ENCODE assay signal across 10 cellular contexts in the genomic region with DNA sequence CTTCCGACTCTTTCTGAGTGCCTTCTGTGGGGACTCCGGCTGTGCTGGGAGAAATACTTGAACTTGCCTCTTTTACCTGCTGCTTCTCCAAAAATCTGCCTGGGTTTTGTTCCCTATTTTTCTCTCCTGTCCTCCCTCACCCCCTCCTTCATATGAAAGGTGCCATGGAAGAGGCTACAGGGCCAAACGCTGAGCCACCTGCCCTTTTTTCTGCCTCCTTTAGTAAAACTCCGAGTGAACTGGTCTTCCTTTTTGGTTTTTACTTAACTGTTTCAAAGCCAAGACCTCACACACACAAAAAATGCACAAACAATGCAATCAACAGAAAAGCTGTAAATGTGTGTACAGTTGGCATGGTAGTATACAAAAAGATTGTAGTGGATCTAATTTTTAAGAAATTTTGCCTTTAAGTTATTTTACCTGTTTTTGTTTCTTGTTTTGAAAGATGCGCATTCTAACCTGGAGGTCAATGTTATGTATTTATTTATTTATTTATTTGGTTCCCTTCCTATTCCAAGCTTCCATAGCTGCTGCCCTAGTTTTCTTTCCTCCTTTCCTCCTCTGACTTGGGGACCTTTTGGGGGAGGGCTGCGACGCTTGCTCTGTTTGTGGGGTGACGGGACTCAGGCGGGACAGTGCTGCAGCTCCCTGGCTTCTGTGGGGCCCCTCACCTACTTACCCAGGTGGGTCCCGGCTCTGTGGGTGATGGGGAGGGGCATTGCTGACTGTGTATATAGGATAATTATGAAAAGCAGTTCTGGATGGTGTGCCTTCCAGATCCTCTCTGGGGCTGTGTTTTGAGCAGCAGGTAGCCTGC. TPM values are rescaled to one million over a fixed set of nuclear protein-coding genes. Genes with fewer than 3 reads are reported as not detected.
A peak's percentile ranks its signal among the peaks of the same experiment; 100 is the strongest.
DNase-seq lines count a peak whose midpoint lies in the region; ATAC-seq and TF ChIP-seq lines count a peak whose summit lies in the region.
"Had no signal": no experiment of that assay in that cellular context is flagged by ENCODE, and none has a peak within 500 bp of the region (broad histone marks: within the 10 kb centered on the region; RNA-seq: fewer than 3 reads in every experiment).

No MANE protein-coding gene starts in this region.

- POLR2A ChIA-PET in CD4-positive, alpha-beta T cell (lab: Charles Lee) = interaction anchor here (1.0 to 8.3 kb wide), 6 partner anchors 13 to 153 kb away, joined by 3 to 164 read pairs (median 11); no protein-coding TSS in a partner anchor

- H3K27ac ChIP-seq in CD4-positive, alpha-beta T cell (ENCODE audit: low read depth, low read length) = peak overlapping the region; percentile 81
- H3K27ac ChIP-seq in OCI-LY1 (ENCODE audit: low read depth, low read length, poor library complexity, severe bottlenecking) = peak overlapping the region; percentile 93
- no peak overlapping the region for H3K27ac ChIP-seq in mammary epithelial cell (ENCODE audit: insufficient read depth, low read depth, low read length)

- H3K27ac Mint-ChIP-seq in CD4-positive, alpha-beta T cell = peak overlapping the region; percentile 95
- peak overlapping the region; percentile 95 to 99 for H3K27ac Mint-ChIP-seq in natural killer cell

- H3K4me3 Mint-ChIP-seq in CD4-positive, alpha-beta T cell = peak overlapping the region; percentile 95
- peak overlapping the region; percentile 99 for H3K4me3 Mint-ChIP-seq in natural killer cell

- H2AFZ ChIP-seq in OCI-LY1 (ENCODE audit: low read length) = no peak overlapping the region
- H2AFZ ChIP-seq in mammary epithelial cell (ENCODE audit: low read depth, low read length) = no peak overlapping the region

- in situ Hi-C loops in mammary epithelial cell (cut with MboI; ENCODE audit: low sequenced_read_pairs in 2 of 2) = loop anchor here (5.0 to 10.0 kb wide), 2 partner anchors 122 to 150 kb away; no protein-coding TSS in a partner anchor

- H3K9me2 ChIP-seq in OCI-LY1 (ENCODE audit: low read depth, low read length) = no peaks in the 10 kb centered on the region

- TSS peak; percentile 0 for BruUV-seq in mammary epithelial cell (replicated peaks; lab: Mats Ljungman, UMichigan)

- H3F3A ChIP-seq in OCI-LY1 (ENCODE audit: insufficient read depth, low read length) = peaks cover 32% of the 10 kb centered on the region

- H3K4me3 ChIP-seq in OCI-LY1 (ENCODE audit: low read depth, low read length, poor library complexity, severe bottlenecking) (peak overlapping the region; percentile 89), mammary epithelial cell (replicated peaks in 1 of 3; ENCODE audit: insufficient read depth in 1 of 3, low read depth in 2 of 3, low read length in 3 of 3) (no peak overlapping the region)

- CTCF ChIA-PET in CD4-positive, alpha-beta T cell (lab: Charles Lee) = interaction anchor here (1.8 to 8.8 kb wide), 4 partner anchors 34 to 156 kb away, joined by 5 to 117 read pairs (median 14); no protein-coding TSS in a partner anchor
- CTCF ChIA-PET in mammary epithelial cell (lab: Charles Lee; ENCODE audit: low non-redundant PET) = no interaction called here

- no peak for ATAC-seq in CD4-positive, alpha-beta T cell (ENCODE audit: poor library complexity)
- no peak for ATAC-seq in natural killer cell

- dilution Hi-C loops in mammary epithelial cell (cut with HindIII; ENCODE audit: low sequenced_read_pairs) = loop anchor here (5.0 kb wide), 3 partner anchors 57 to 157 kb away; no protein-coding TSS in a partner anchor

- peaks cover 59% of the 10 kb centered on the region for H3K36me3 Mint-ChIP-seq in CD4-positive, alpha-beta T cell (ENCODE audit: low read depth)
- peaks cover 33% of the 10 kb centered on the region for H3K36me3 Mint-ChIP-seq in natural killer cell

- H4K20me1 ChIP-seq in OCI-LY1 (ENCODE audit: insufficient read depth, low read length) = peaks cover 3% of the 10 kb centered on the region
- no peaks in the 10 kb centered on the region for H4K20me1 ChIP-seq in mammary epithelial cell (ENCODE audit: insufficient read depth, low read length)

- H3K4me1 ChIP-seq in OCI-LY1 (ENCODE audit: insufficient read depth, low read length, severe bottlenecking) (peaks cover 44% of the 10 kb centered on the region), mammary epithelial cell (ENCODE audit: insufficient read depth, low read length) (peaks cover 14% of the 10 kb centered on the region)

- H3K9me3 ChIP-seq in CD4-positive, alpha-beta T cell (ENCODE audit: control insufficient read depth, low read length) = no peaks in the 10 kb centered on the region
- H3K9me3 ChIP-seq in OCI-LY1 (ENCODE audit: low read length) (no peaks in the 10 kb centered on the region), mammary epithelial cell (replicated peaks; ENCODE audit: insufficient read depth, low read length) (no peaks in the 10 kb centered on the region)

- H3K4me2 ChIP-seq in OCI-LY1 (ENCODE audit: low read length) = peak overlapping the region; percentile 82; the same call in 1 of the 2 replicates
- no peak overlapping the region for H3K4me2 ChIP-seq in mammary epithelial cell (ENCODE audit: insufficient read depth, low read depth, low read length)

- H3K9me3 Mint-ChIP-seq in CD4-positive, alpha-beta T cell = no peaks in the 10 kb centered on the region
- no peaks in the 10 kb centered on the region for H3K9me3 Mint-ChIP-seq in natural killer cell

- H3K36me3 ChIP-seq in OCI-LY1 (ENCODE audit: insufficient read depth, low read length) (peaks cover 59% of the 10 kb centered on the region), mammary epithelial cell (ENCODE audit: insufficient read depth, low read length) (peaks cover 16% of the 10 kb centered on the region)

- intact Hi-C loops in CD4-positive, alpha-beta T cell (cut with DNase I, micrococcal nuclease) = loop anchor here in 1 of 2 experiments (5.0 kb wide), 2 partner anchors 72 to 287 kb away; a partner anchor contains a TSS
- intact Hi-C loops in mammary epithelial cell (cut with micrococcal nuclease) (loop anchor here (10.0 kb wide), 1 partner anchor 410 kb away; no protein-coding TSS in a partner anchor), natural killer cell (cut with micrococcal nuclease) (loop anchor here (1.0 to 10.0 kb wide), 3 partner anchors 9 to 580 kb away; a partner anchor contains a TSS)

- no peaks in the 10 kb centered on the region for H3K27me3 ChIP-seq in CD4-positive, alpha-beta T cell (ENCODE audit: control insufficient read depth, insufficient read depth, low read length)
- no peaks in the 10 kb centered on the region for H3K27me3 ChIP-seq in OCI-LY1 (ENCODE audit: insufficient read depth, low read length)
- H3K27me3 ChIP-seq in mammary epithelial cell (ENCODE audit: insufficient read depth, low read length) = no peaks in the 10 kb centered on the region

- H3K27me3 Mint-ChIP-seq in CD4-positive, alpha-beta T cell = no peaks in the 10 kb centered on the region
- H3K27me3 Mint-ChIP-seq in natural killer cell (ENCODE audit: low read depth in 2 of 2) = no peaks in the 10 kb centered on the region

- DNase-seq in CD4-positive, alpha-beta T cell = no peak
- DNase-seq in mammary epithelial cell (no peak), natural killer cell (no peak), hepatic stellate cell (ENCODE audit: low spot score) (no peak), OCI-M2 (lab: John Stamatoyannopoulos, UW; ENCODE audit: unreplicated experiment) (no peak), RPMI8226 (no peak), midbrain (lab: John Stamatoyannopoulos, UW) (no peak)
- DNase-seq: activated CD4-positive, CD25-positive, alpha-beta regulatory T cell; aorta had no signal

- peaks cover 61% of the 10 kb centered on the region for H3K4me1 Mint-ChIP-seq in CD4-positive, alpha-beta T cell (ENCODE audit: low read depth)
- peaks cover 64 to 66% of the 10 kb centered on the region in 2 donors for H3K4me1 Mint-ChIP-seq in natural killer cell

- TF ChIP-seq CTCF in CD4-positive, alpha-beta T cell (IDR thresholded peaks at IDR 0.05) = no peak
- TF ChIP-seq CTCF in OCI-LY1 (IDR thresholded peaks at IDR 0.05; ENCODE audit: low read length) (no peak), mammary epithelial cell (conservative IDR thresholded peaks at IDR 0.05 in 1 of 2, IDR thresholded peaks at IDR 0.05 in 1 of 2; ENCODE audit: extremely low read depth in 1 of 2, insufficient read depth in 1 of 2, low read depth in 1 of 2, low read length in 2 of 2) (no peak), natural killer cell (IDR thresholded peaks at IDR 0.05) (no peak)

- WGBS in mammary epithelial cell (ENCODE audit: low coverage, missing lambda C conversion rate) = 79% methylated on average over 7 of the region's 10 CpGs

- H3K79me2 ChIP-seq in OCI-LY1 (ENCODE audit: insufficient read depth, low read length) (peaks cover 26% of the 10 kb centered on the region), mammary epithelial cell (ENCODE audit: insufficient read depth, low read length) (peaks cover 33% of the 10 kb centered on the region)

- peak overlapping the region; percentile 53; the same call in 1 of the 2 replicates for H3K9ac ChIP-seq in OCI-LY1 (ENCODE audit: low read length)
- H3K9ac ChIP-seq in mammary epithelial cell (ENCODE audit: insufficient read depth, low read length) = no peak overlapping the region

RNA-seq across cellular contexts. Expression of a gene that starts 4.8 kb away (rescaled TPM):
- total RNA-seq in CD4-positive, alpha-beta T cell = 100 to 1,000 TPM; 175 to 183 TPM
- 10 to 100 TPM in 1 of 2 donors, 1 to 10 TPM in 1; 4.7 to 29.6 TPM for total RNA-seq in mammary epithelial cell
- 6.3 TPM for polyA plus RNA-seq in mammary epithelial cell
- polyA minus RNA-seq in mammary epithelial cell = 11.7 TPM
- 100 to 1,000 TPM; 188 to 242 (median 215) TPM for total RNA-seq in natural killer cell

Comparison
In these comparisons a context has a peak if more than half of its experiments do, and no peak if none do; other contexts are left out.
1. RNA of a gene that starts 4.8 kb away (total RNA-seq): 188 to 242 TPM in natural killer cell and 175 to 183 TPM in CD4-positive, alpha-beta T cell; 4.7 to 29.6 TPM in mammary epithelial cell; every median in the first group is over 4 times any median in the second.